ENCODE assay signal across 10 cellular contexts in the genomic region with DNA sequence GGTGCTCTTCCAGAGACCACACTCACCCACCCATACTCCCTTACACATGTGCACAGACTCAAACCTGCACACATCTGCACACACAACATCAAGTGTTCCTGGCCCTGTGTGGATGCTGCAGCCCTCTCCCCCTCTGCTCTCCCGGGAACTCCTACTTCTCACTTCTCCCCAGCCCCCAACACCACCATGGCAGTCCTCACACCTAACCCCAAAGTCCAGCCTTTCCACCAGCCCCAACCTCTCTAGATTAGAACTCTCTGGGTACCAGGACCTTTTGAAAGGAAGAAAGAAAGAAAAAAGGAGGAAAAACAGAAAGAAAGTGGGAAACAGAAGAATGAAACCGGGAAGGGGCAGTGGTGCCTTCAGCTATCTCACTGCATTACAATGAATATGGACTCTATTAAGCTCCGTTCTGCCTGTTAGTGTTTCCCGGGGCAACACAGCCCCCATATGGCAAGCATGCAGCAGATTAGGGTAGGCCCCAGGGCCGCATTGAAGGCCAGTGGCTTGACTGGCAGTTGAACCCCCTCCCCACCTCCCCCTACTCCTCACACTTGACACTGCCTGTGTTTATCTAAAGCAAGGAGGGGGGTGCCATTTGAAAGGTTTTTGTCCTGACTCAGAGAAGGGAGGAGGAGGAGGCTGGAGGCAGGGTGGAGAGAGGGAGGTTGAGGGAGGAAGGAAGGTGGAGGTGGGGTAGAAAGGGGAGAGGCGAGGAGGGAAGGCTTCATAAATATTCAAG. TPM values are rescaled to one million over a fixed set of nuclear protein-coding genes. Genes with fewer than 3 reads are reported as not detected.
DNase-seq lines count a peak whose midpoint lies in the region; ATAC-seq, FAIRE-seq and TF ChIP-seq lines count a peak whose summit lies in the region.
"Had no signal": no experiment of that assay in that cellular context is flagged by ENCODE, and none has a peak within 500 bp of the region (broad histone marks: within the 10 kb centered on the region; RNA-seq: fewer than 3 reads in every experiment).

No MANE protein-coding gene starts in this region.

- TF ChIP-seq CTCF in fibroblast of mammary gland (conservative IDR thresholded peaks at IDR 0.05; ENCODE audit: control insufficient read depth, insufficient read depth, low read depth, low read length), result no peak

- no peak overlapping the region for H3K4me3 ChIP-seq in fibroblast of mammary gland (ENCODE audit: control insufficient read depth, low read depth, low read length)

- DNase-seq in EL, result peak; percentile 68
- DNase-seq in NCI-H82 (lab: John Stamatoyannopoulos, UW), result peak; percentile 96
- peak; percentile 33 for DNase-seq in fibroblast of mammary gland (ENCODE audit: low read depth)
- DNase-seq in renal cortical epithelial cell (ENCODE audit: low read depth), result peak; percentile 43
- DNase-seq in GF-D8 (lab: John Stamatoyannopoulos, UW), result no peak
- no peak for DNase-seq in GM19239 (ENCODE audit: insufficient read length, low spot score)
- no peak for DNase-seq in activated CD4-positive, alpha-beta T cell treated with anti-CD3 and anti-CD28 coated beads for 4 hours
- DNase-seq: activated B cell treated with CpG ODN at 0.5 μM for 24 hours; stimulated activated CD4-positive, alpha-beta T cell treated with anti-CD3 and anti-CD28 coated beads, Interleukin-4, amount 100 ng/mL, for 4 hours had no signal

- no peak for FAIRE-seq in GM19239 (lab: Jason Lieb, UNC)

- ATAC-seq in GM21526 (IDR thresholded peaks at IDR 0.05; ENCODE audit: low FRiP score, unreplicated experiment), result no peak

RNA-seq across cellular contexts. Expression of gene BOC, which starts 30.1 kb away (rescaled TPM):
- 0.52 and 3.0 TPM in 2 replicates for total RNA-seq in renal cortical epithelial cell

Comparison
In these comparisons a context has a peak if more than half of its experiments do, and no peak if none do; other contexts are left out.
1. DNase-seq: peak in EL (single experiment), NCI-H82 (single experiment), fibroblast of mammary gland (single experiment) and renal cortical epithelial cell (single experiment); none in GF-D8 (single experiment), GM19239 (single experiment) and activated CD4-positive, alpha-beta T cell treated with anti-CD3 and anti-CD28 coated beads for 4 hours (0 of 2).